Comparison of ENCODE assay signal across 21 cellular contexts in the genomic region with DNA sequence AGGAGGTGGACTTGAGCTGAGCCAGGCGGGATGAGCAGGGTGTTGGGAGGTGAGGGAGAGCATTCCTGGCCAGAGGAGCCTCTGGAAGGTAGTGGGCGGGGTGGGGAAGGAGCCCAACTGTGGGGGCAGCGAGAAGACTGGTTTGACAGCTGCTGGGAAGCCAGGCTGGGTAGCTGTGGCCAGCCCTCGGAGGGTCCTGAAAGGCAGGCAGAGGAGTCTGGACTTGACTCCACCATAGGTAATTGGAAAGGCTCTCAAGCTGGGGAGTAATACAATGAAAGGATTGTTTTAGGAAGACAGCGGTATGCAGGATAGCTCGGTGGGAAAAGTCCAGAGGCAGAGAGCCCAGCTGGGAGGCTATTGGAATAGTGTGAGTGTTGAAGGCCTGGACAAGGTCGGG.
"Had no signal": no experiment of that assay in that cellular context is flagged by ENCODE, and none has a peak within 500 bp of the region (broad histone marks: within the 10 kb centered on the region; RNA-seq: fewer than 3 reads in every experiment).

No MANE protein-coding gene starts in this region.

- ATAC-seq: heart right ventricle; left cardiac atrium; lower lobe of right lung; mucosa of descending colon; right cardiac atrium; stimulated activated naive CD8-positive, alpha-beta T cell treated with anti-CD3 and anti-CD28 coated beads, Interleukin-15, amount 100 ng/mL, for 72 hours had no signal

- H3K4me3 Mint-ChIP-seq: dendritic cell treated with granulocyte-macrophage colony-stimulating factor and Interleukin-4, amounts not matched to agents 40 ng/mL and 50 ng/mL, for 4 days; naive thymus-derived CD4-positive, alpha-beta T cell; stimulated activated naive CD8-positive, alpha-beta T cell treated with anti-CD3 and anti-CD28 coated beads, Interleukin-15, amount 100 ng/mL, for 72 hours had no signal

- H3K27me3 ChIP-seq: adrenal gland, brain microvascular endothelial cell, testis, upper lobe of right lung had no signal

- H3K36me3 ChIP-seq: brain microvascular endothelial cell had no signal

- H3K4me2 ChIP-seq: smooth muscle cell had no signal

- H3K27ac ChIP-seq: adrenal gland, brain microvascular endothelial cell, epithelial cell of prostate, heart right ventricle, lower lobe of right lung, testis, upper lobe of right lung had no signal

- H3K4me3 ChIP-seq: adrenal gland, heart right ventricle, lower lobe of right lung, mucosa of descending colon, smooth muscle cell, testis, upper lobe of right lung had no signal

- DNase-seq: activated CD4-positive, alpha-beta T cell treated with anti-CD3 and anti-CD28 coated beads for 1 hour; activated CD4-positive, alpha-beta T cell treated with anti-CD3 and anti-CD28 coated beads, Interleukin-2, amount 50 U/mL, for 48 hours; activated naive CD4-positive, alpha-beta T cell treated with anti-CD3 and anti-CD28 coated beads, Interleukin-2, amount 50 U/mL, for 16 hours; brain microvascular endothelial cell; cerebellar nuclear complex; effector memory CD4-positive, alpha-beta T cell; heart right ventricle; left cardiac atrium; naive thymus-derived CD4-positive, alpha-beta T cell; nucleus accumbens; stimulated activated naive CD8-positive, alpha-beta T cell treated with anti-CD3 and anti-CD28 coated beads, Interleukin-15, amount 100 ng/mL, for 72 hours; T1000; testis; upper lobe of right lung had no signal

- H3K9me3 ChIP-seq: adrenal gland, heart right ventricle, lower lobe of right lung, mucosa of descending colon, testis, upper lobe of right lung had no signal

- H3K9me3 Mint-ChIP-seq: dendritic cell treated with granulocyte-macrophage colony-stimulating factor and Interleukin-4, amounts not matched to agents 40 ng/mL and 50 ng/mL, for 4 days; naive thymus-derived CD4-positive, alpha-beta T cell; stimulated activated naive CD8-positive, alpha-beta T cell treated with anti-CD3 and anti-CD28 coated beads, Interleukin-15, amount 100 ng/mL, for 72 hours had no signal

- H3K27ac Mint-ChIP-seq: dendritic cell treated with granulocyte-macrophage colony-stimulating factor and Interleukin-4, amounts not matched to agents 40 ng/mL and 50 ng/mL, for 4 days; naive thymus-derived CD4-positive, alpha-beta T cell; stimulated activated naive CD8-positive, alpha-beta T cell treated with anti-CD3 and anti-CD28 coated beads, Interleukin-15, amount 100 ng/mL, for 72 hours had no signal
